In the genomic region with DNA sequence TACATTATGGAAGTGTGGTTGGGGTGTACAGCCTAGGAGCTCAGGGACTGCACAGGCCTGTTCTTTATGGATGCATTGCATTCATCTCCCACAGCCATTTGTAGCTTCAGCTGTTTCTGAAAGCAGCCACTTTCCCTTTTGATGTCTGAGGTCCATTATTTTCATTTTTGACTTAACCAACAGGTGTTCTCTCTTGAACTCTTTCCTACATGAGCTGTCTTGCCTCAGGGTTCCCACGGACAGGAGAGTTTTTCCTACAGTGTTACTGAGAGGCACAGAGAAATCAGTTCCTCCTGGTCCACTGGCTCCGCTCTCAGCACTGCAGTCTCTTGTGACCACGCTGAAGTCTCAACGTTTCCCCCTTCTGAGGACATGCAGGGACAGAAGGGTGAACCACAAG, we compare ENCODE assay signal across 27 cellular contexts.
"Had no signal": no experiment of that assay in that cellular context is flagged by ENCODE, and none has a peak within 500 bp of the region (broad histone marks: within the 10 kb centered on the region; RNA-seq: fewer than 3 reads in every experiment).

No MANE protein-coding gene starts in this region.

- H3K4me1 Mint-ChIP-seq: activated CD4-positive, alpha-beta T cell treated with anti-CD3 and anti-CD28 coated beads, Interleukin-2, amount 10 ng/mL, durations not matched to agents 24 days and 14 days; activated naive CD4-positive, alpha-beta T cell treated with anti-CD3 and anti-CD28 coated beads, Interleukin-2, amount 10 ng/mL, durations not matched to agents 7 days and 5 days; activated naive CD8-positive, alpha-beta T cell treated with anti-CD3 and anti-CD28 coated beads, Interleukin-2, amount 10 ng/mL, durations not matched to agents 7 days and 5 days had no signal

- ATAC-seq: effector memory CD8-positive, alpha-beta T cell; gastrocnemius medialis; left colon; right cardiac atrium had no signal

- FAIRE-seq: kidney had no signal

- DNase-seq: activated CD4-positive, alpha-beta memory T cell treated with anti-CD3 and anti-CD28 coated beads for 36 hours; activated CD4-positive, alpha-beta T cell treated with anti-CD3 and anti-CD28 coated beads, Interleukin-2, amount 10 ng/mL, durations not matched to agents 24 days and 14 days; activated CD4-positive, CD25-positive, alpha-beta regulatory T cell treated with anti-CD3 and anti-CD28 coated beads, Interleukin-2, amount 50 U/mL, for 72 hours; activated CD8-positive, alpha-beta memory T cell treated with anti-CD3 and anti-CD28 coated beads, Interleukin-2, amount 50 U/mL, for 4 hours; activated gamma-delta T cell; activated naive CD4-positive, alpha-beta T cell treated with anti-CD3 and anti-CD28 coated beads, Interleukin-2, amount 10 ng/mL, durations not matched to agents 7 days and 5 days; activated naive CD8-positive, alpha-beta T cell treated with anti-CD3 and anti-CD28 coated beads, Interleukin-2, amount 10 ng/mL, durations not matched to agents 7 days and 5 days; activated T-cell treated with anti-CD3 and anti-CD28 coated beads, Interleukin-2, amount 50 U/mL, for 1 hour; brain microvascular endothelial cell; caudate nucleus; cortex of kidney; effector memory CD8-positive, alpha-beta T cell; erythroblast; gastrocnemius medialis; head of caudate nucleus; hippocampal formation; kidney; left colon; mammary epithelial cell; naive B cell; right cardiac atrium; spleen; stimulated activated naive CD4-positive, alpha-beta T cell treated with Interleukin-2 at 50 U/mL for 16 hours; T1000; WERI-Rb-1 had no signal

- H3K4me1 ChIP-seq: ascending aorta, spleen, tibial nerve had no signal

- H3K27ac ChIP-seq: ascending aorta, brain microvascular endothelial cell, gastrocnemius medialis, spleen, tibial nerve, WERI-Rb-1 had no signal

- H3K36me3 ChIP-seq: ascending aorta, brain microvascular endothelial cell, gastrocnemius medialis, WERI-Rb-1 had no signal

- H3K27me3 ChIP-seq: ascending aorta, brain microvascular endothelial cell, gastrocnemius medialis, spleen, tibial nerve had no signal

- H3K27ac Mint-ChIP-seq: activated CD4-positive, alpha-beta memory T cell treated with anti-CD3 and anti-CD28 coated beads for 36 hours; activated CD4-positive, alpha-beta T cell treated with anti-CD3 and anti-CD28 coated beads, Interleukin-2, amount 10 ng/mL, durations not matched to agents 24 days and 14 days; activated naive CD4-positive, alpha-beta T cell treated with anti-CD3 and anti-CD28 coated beads, Interleukin-2, amount 10 ng/mL, durations not matched to agents 7 days and 5 days; activated naive CD8-positive, alpha-beta T cell treated with anti-CD3 and anti-CD28 coated beads, Interleukin-2, amount 10 ng/mL, durations not matched to agents 7 days and 5 days; effector memory CD8-positive, alpha-beta T cell; naive B cell had no signal

- H3K27me3 Mint-ChIP-seq: activated CD4-positive, alpha-beta memory T cell treated with anti-CD3 and anti-CD28 coated beads for 36 hours; activated CD4-positive, alpha-beta T cell treated with anti-CD3 and anti-CD28 coated beads, Interleukin-2, amount 10 ng/mL, durations not matched to agents 24 days and 14 days; activated naive CD4-positive, alpha-beta T cell treated with anti-CD3 and anti-CD28 coated beads, Interleukin-2, amount 10 ng/mL, durations not matched to agents 7 days and 5 days; activated naive CD8-positive, alpha-beta T cell treated with anti-CD3 and anti-CD28 coated beads, Interleukin-2, amount 10 ng/mL, durations not matched to agents 7 days and 5 days; effector memory CD8-positive, alpha-beta T cell; naive B cell had no signal

- H3K9me3 ChIP-seq: ascending aorta, gastrocnemius medialis, spleen, tibial nerve had no signal

- H3K4me3 ChIP-seq: ascending aorta, gastrocnemius medialis, tibial nerve had no signal

- H3K9me3 Mint-ChIP-seq: activated CD4-positive, alpha-beta memory T cell treated with anti-CD3 and anti-CD28 coated beads for 36 hours; activated CD4-positive, alpha-beta T cell treated with anti-CD3 and anti-CD28 coated beads, Interleukin-2, amount 10 ng/mL, durations not matched to agents 24 days and 14 days; activated naive CD4-positive, alpha-beta T cell treated with anti-CD3 and anti-CD28 coated beads, Interleukin-2, amount 10 ng/mL, durations not matched to agents 7 days and 5 days; activated naive CD8-positive, alpha-beta T cell treated with anti-CD3 and anti-CD28 coated beads, Interleukin-2, amount 10 ng/mL, durations not matched to agents 7 days and 5 days; effector memory CD8-positive, alpha-beta T cell; naive B cell had no signal

- H3K4me3 Mint-ChIP-seq: activated CD4-positive, alpha-beta memory T cell treated with anti-CD3 and anti-CD28 coated beads for 36 hours; activated CD4-positive, alpha-beta T cell treated with anti-CD3 and anti-CD28 coated beads, Interleukin-2, amount 10 ng/mL, durations not matched to agents 24 days and 14 days; activated naive CD4-positive, alpha-beta T cell treated with anti-CD3 and anti-CD28 coated beads, Interleukin-2, amount 10 ng/mL, durations not matched to agents 7 days and 5 days; activated naive CD8-positive, alpha-beta T cell treated with anti-CD3 and anti-CD28 coated beads, Interleukin-2, amount 10 ng/mL, durations not matched to agents 7 days and 5 days; effector memory CD8-positive, alpha-beta T cell; naive B cell had no signal
